In the genomic region with DNA sequence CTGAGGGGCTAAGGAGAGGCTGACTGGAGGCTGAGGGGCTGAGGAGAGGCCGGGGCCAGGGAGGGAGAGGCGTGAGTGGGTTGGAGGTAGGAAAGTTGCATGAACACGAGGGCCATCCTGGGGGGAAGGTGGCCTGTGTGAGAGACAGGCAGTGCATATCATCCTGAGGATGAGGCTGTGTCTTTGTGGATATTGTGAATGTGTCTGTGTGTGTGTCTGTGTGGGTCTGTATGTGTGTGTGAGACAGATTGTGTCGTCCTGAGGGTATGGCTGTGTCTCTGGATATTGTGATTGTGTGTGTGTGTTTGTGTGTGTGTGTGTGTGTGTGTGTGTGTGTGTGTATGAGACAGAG, we compare ENCODE assay signal across 8 cellular contexts. TPM values are rescaled to one million over a fixed set of nuclear protein-coding genes. Genes with fewer than 3 reads are reported as not detected.
A peak's percentile ranks its signal among the peaks of the same experiment; 100 is the strongest.
DNase-seq lines count a peak whose midpoint lies in the region; ATAC-seq and TF ChIP-seq lines count a peak whose summit lies in the region.

No MANE protein-coding gene starts in this region.

- no peaks in the 10 kb centered on the region; the same call in none of the 2 replicates for H3K9me3 ChIP-seq in HEK293 (ENCODE audit: control insufficient read depth, insufficient read depth, low read depth, low read length)
- H3K9me3 ChIP-seq in iPS DF 6.9 (ENCODE audit: control insufficient read depth, insufficient read depth, low read length) = no peaks in the 10 kb centered on the region; the same call in 1 of the 2 replicates

- intact Hi-C loops in activated B cell treated with CpG ODN at 0.5 μM for 24 hours (cut with micrococcal nuclease) = loop anchor here (1.0 to 2.0 kb wide), 6 partner anchors 28 to 203 kb away; partner anchors contain the start of genes ZFP28, ZNF470, ZNF582 and ZNF835

- peak overlapping the region; percentile 96 for H3K4me3 Mint-ChIP-seq in activated B cell treated with CpG ODN at 0.5 μM for 24 hours
- peak overlapping the region; percentile 86 to 96 for H3K4me3 Mint-ChIP-seq in stimulated activated naive B cell treated with anti-CD40 and anti-IgM and Interleukin-4, amounts not matched to agents 10 μg/mL and 1 μg/mL and 100 μg/mL, for 72 hours

- CTCF ChIA-PET in HEK293 (lab: Yijun Ruan, JAX) (interaction anchor here (0.7 kb wide), 2 partner anchors 15 to 1501 kb away, joined by 3 to 4 read pairs; no protein-coding TSS in a partner anchor), activated B cell treated with CpG ODN at 0.5 μM for 24 hours (lab: Charles Lee) (no interaction called here)

- H3K27ac ChIP-seq in ACC112 (ENCODE audit: low read depth, low read length) = no peak overlapping the region
- H3K27ac ChIP-seq in HEK293 (ENCODE audit: extremely low read depth, low read depth, low read length) = peak overlapping the region; percentile 83; the same call in 1 of the 2 replicates
- H3K27ac ChIP-seq in iPS DF 6.9 (ENCODE audit: low read length) = no peak overlapping the region

- peak overlapping the region; percentile 81 for H3K27ac Mint-ChIP-seq in activated B cell treated with CpG ODN at 0.5 μM for 24 hours
- peak overlapping the region; percentile 85 for H3K27ac Mint-ChIP-seq in stimulated activated naive B cell treated with anti-CD40 and anti-IgM and Interleukin-4, amounts not matched to agents 10 μg/mL and 1 μg/mL and 100 μg/mL, for 72 hours

- POLR2A ChIA-PET in HEK293 (lab: Yijun Ruan, JAX) = interaction anchor here (0.7 to 1.5 kb wide), 7 partner anchors 21 to 1979 kb away, joined by 3 to 11 read pairs (median 5); partner anchors contain the start of gene ZFP28
- POLR2A ChIA-PET in activated B cell treated with CpG ODN at 0.5 μM for 24 hours (lab: Charles Lee) = interaction anchor here (0.6 to 1.3 kb wide), 6 partner anchors 82 to 369 kb away, joined by 3 to 17 read pairs (median 4); partner anchors contain the start of genes ZNF582 and ZNF583

- peaks cover 13% of the 10 kb centered on the region for H3K9me3 Mint-ChIP-seq in activated B cell treated with CpG ODN at 0.5 μM for 24 hours
- peaks cover 10 to 20% of the 10 kb centered on the region in 2 donors for H3K9me3 Mint-ChIP-seq in stimulated activated naive B cell treated with anti-CD40 and anti-IgM and Interleukin-4, amounts not matched to agents 10 μg/mL and 1 μg/mL and 100 μg/mL, for 72 hours

- peaks cover 24% of the 10 kb centered on the region for H3K79me2 ChIP-seq in ACC112 (ENCODE audit: control insufficient read depth, insufficient read depth, low read length, unreplicated experiment)

- peaks cover 19% of the 10 kb centered on the region for H3K36me3 Mint-ChIP-seq in activated B cell treated with CpG ODN at 0.5 μM for 24 hours (ENCODE audit: low read depth)
- peaks cover 9 to 27% of the 10 kb centered on the region in 2 donors for H3K36me3 Mint-ChIP-seq in stimulated activated naive B cell treated with anti-CD40 and anti-IgM and Interleukin-4, amounts not matched to agents 10 μg/mL and 1 μg/mL and 100 μg/mL, for 72 hours

- peak overlapping the region; percentile 21 for H2AFZ ChIP-seq in ACC112 (ENCODE audit: low read length, unreplicated experiment)

- peak; percentile 29 for ATAC-seq in activated B cell treated with CpG ODN at 0.5 μM for 24 hours (ENCODE audit: low read depth)
- peak; percentile 44 to 54 for ATAC-seq in stimulated activated naive B cell treated with anti-CD40 and anti-IgM and Interleukin-4, amounts not matched to agents 10 μg/mL and 1 μg/mL and 100 μg/mL, for 72 hours (replicated peaks)
- no peak for ATAC-seq in GM18858 (IDR thresholded peaks at IDR 0.05; ENCODE audit: unreplicated experiment)

- H3K4me3 ChIP-seq in ACC112 (ENCODE audit: low read depth, low read length) = peak overlapping the region; percentile 89
- peak overlapping the region; percentile 78 for H3K4me3 ChIP-seq in HEK293 (ENCODE audit: low read depth, low read length)
- peak overlapping the region; percentile 95 for H3K4me3 ChIP-seq in iPS DF 6.9 (ENCODE audit: low read length)

- H3K4me1 Mint-ChIP-seq in activated B cell treated with CpG ODN at 0.5 μM for 24 hours = peaks cover 13% of the 10 kb centered on the region
- H3K4me1 Mint-ChIP-seq in stimulated activated naive B cell treated with anti-CD40 and anti-IgM and Interleukin-4, amounts not matched to agents 10 μg/mL and 1 μg/mL and 100 μg/mL, for 72 hours = peaks cover 20 to 33% of the 10 kb centered on the region in 2 donors

- H3K36me3 ChIP-seq in ACC112 (ENCODE audit: insufficient read depth, low read length) (0 out of 2 replicates have a peak, but pooled peaks cover 5% of the 10 kb centered on the region), HEK293 (ENCODE audit: control insufficient read depth in 2 of 2, insufficient read depth in 1 of 2, low read length in 2 of 2) (peaks cover 3 to 23% of the 10 kb centered on the region in 2 experiments; a peak in 1 of 3 replicates), iPS DF 6.9 (ENCODE audit: control insufficient read depth, insufficient read depth, low read length) (no peaks in the 10 kb centered on the region)

- no peaks in the 10 kb centered on the region for H3K27me3 Mint-ChIP-seq in activated B cell treated with CpG ODN at 0.5 μM for 24 hours
- H3K27me3 Mint-ChIP-seq in stimulated activated naive B cell treated with anti-CD40 and anti-IgM and Interleukin-4, amounts not matched to agents 10 μg/mL and 1 μg/mL and 100 μg/mL, for 72 hours = peaks cover 3 to 4% of the 10 kb centered on the region in 2 donors

- TF ChIP-seq CTCF in HEK293 (tag by site-specific recombination; IDR thresholded peaks at IDR 0.05) (no peak), activated B cell treated with CpG ODN at 0.5 μM for 24 hours (IDR thresholded peaks at IDR 0.05) (no peak)

- no peak for DNase-seq in activated B cell treated with CpG ODN at 0.5 μM for 24 hours
- no peak for DNase-seq in iPS DF 6.9 (ENCODE audit: low read depth, low spot score)
- no peak for DNase-seq in stimulated activated naive B cell treated with anti-CD40 and anti-IgM and Interleukin-4, amounts not matched to agents 10 μg/mL and 1 μg/mL and 100 μg/mL, for 72 hours
- no peak for DNase-seq in glomerular visceral epithelial cell (ENCODE audit: extremely low spot score)
- no peak for DNase-seq in NCI-H1092 (lab: John Stamatoyannopoulos, UW)

- H3K27me3 ChIP-seq in ACC112 (ENCODE audit: insufficient read depth, low read length) = no peaks in the 10 kb centered on the region
- no peaks in the 10 kb centered on the region for H3K27me3 ChIP-seq in iPS DF 6.9 (ENCODE audit: control insufficient read depth, insufficient read depth, low read length)

- H3K4me1 ChIP-seq in ACC112 (ENCODE audit: control insufficient read depth, insufficient read depth, low read length, unreplicated experiment) = no peaks in the 10 kb centered on the region
- H3K4me1 ChIP-seq in HEK293 (ENCODE audit: control insufficient read depth, insufficient read depth, low read length) = no peaks in the 10 kb centered on the region
- peaks cover 3% of the 10 kb centered on the region for H3K4me1 ChIP-seq in iPS DF 6.9 (ENCODE audit: control insufficient read depth, insufficient read depth, low read length)

- no CpG with 5 or more reads among the region's 4 CpGs for WGBS in iPS DF 6.9 (ENCODE audit: insufficient coverage, insufficient read length)

TF ChIP-seq in HEK293, 187 proteins besides CTCF, POLR2A, EP300 and RAD21 (continues in another document):
- 0 out of 2 replicates have a peak, but pooled peaks have one; percentile 60 for TF ChIP-seq BCL11B (tag by site-specific recombination; IDR thresholded peaks at IDR 0.05; ENCODE audit: low read depth)
- TF ChIP-seq ZNF623 (tag by site-specific recombination; IDR thresholded peaks at IDR 0.05) = no peak
- TF ChIP-seq ZBTB8A (tag by site-specific recombination; IDR thresholded peaks at IDR 0.05) = peak; percentile 27; the same call in 1 of the 2 replicates
- TF ChIP-seq KLF10 (tag by site-specific recombination; IDR thresholded peaks at IDR 0.05) = no peak
- no peak for TF ChIP-seq SCRT2 (tag by site-specific recombination; IDR thresholded peaks at IDR 0.05)
- TF ChIP-seq, protein P1, sequence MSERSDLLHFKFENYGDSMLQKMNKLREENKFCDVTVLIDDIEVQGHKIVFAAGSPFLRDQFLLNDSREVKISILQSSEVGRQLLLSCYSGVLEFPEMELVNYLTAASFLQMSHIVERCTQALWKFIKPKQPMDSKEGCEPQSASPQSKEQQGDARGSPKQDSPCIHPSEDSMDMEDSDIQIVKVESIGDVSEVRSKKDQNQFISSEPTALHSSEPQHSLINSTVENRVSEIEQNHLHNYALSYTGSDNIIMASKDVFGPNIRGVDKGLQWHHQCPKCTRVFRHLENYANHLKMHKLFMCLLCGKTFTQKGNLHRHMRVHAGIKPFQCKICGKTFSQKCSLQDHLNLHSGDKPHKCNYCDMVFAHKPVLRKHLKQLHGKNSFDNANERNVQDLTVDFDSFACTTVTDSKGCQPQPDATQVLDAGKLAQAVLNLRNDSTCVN (tag by site-specific recombination; optimal IDR thresholded peaks at IDR 0.05) = peak; percentile 49
- TF ChIP-seq ZNF776 (tag by site-specific recombination; IDR thresholded peaks at IDR 0.05; ENCODE audit: borderline replicate concordance) = 0 out of 2 replicates have a peak, but pooled peaks have one; percentile 35
- 0 out of 2 replicates have a peak, but pooled peaks have one; percentile 8 for TF ChIP-seq SP7 (tag by site-specific recombination; IDR thresholded peaks at IDR 0.05)
- TF ChIP-seq OSR2 (tag by site-specific recombination; IDR thresholded peaks at IDR 0.05) = no peak
- TF ChIP-seq ZNF146 (tag by site-specific recombination; IDR thresholded peaks at IDR 0.05) = no peak
- TF ChIP-seq ZFP3 (tag by site-specific recombination; IDR thresholded peaks at IDR 0.05; ENCODE audit: low read depth) = no peak
- 0 out of 2 replicates have a peak, but pooled peaks have one; percentile 68 for TF ChIP-seq ZNF792 (tag by site-specific recombination; IDR thresholded peaks at IDR 0.05)
- no peak for TF ChIP-seq ZNF843 (tag by site-specific recombination; IDR thresholded peaks at IDR 0.05)
- TF ChIP-seq REPIN1 (tag by site-specific recombination; IDR thresholded peaks at IDR 0.05; ENCODE audit: low read depth) = 0 out of 2 replicates have a peak, but pooled peaks have one; percentile 61
- TF ChIP-seq TRIM28 (IDR thresholded peaks at IDR 0.05; ENCODE audit: borderline replicate concordance, low read length) = no peak
- TF ChIP-seq ZSCAN16 (tag by site-specific recombination; IDR thresholded peaks at IDR 0.05) = peak; percentile 42; the same call in 1 of the 2 replicates
- no peak for TF ChIP-seq MYNN (tag by site-specific recombination; IDR thresholded peaks at IDR 0.05; ENCODE audit: borderline replicate concordance)
- TF ChIP-seq ZNF707 (tag by site-specific recombination; IDR thresholded peaks at IDR 0.05) = no peak
- TF ChIP-seq ZNF214 (tag by site-specific recombination; IDR thresholded peaks at IDR 0.05; ENCODE audit: borderline replicate concordance) = no peak

RNA-seq across cellular contexts. Expression of gene ZNF71, which starts 0.4 kb away (rescaled TPM):
- total RNA-seq in activated B cell treated with CpG ODN at 0.5 μM for 24 hours = 6.3 and 6.7 TPM in 2 replicates

RNA-seq across cellular contexts. Expression of gene ZNF470, which starts 28.3 kb away (rescaled TPM):
- total RNA-seq in activated B cell treated with CpG ODN at 0.5 μM for 24 hours = 5.9 and 6.4 TPM in 2 replicates

RNA-seq across cellular contexts. Expression of gene SMIM17, which starts 47.4 kb away (rescaled TPM):
- not detected in 2 replicates for total RNA-seq in activated B cell treated with CpG ODN at 0.5 μM for 24 hours

RNA-seq across cellular contexts. Expression of gene ZFP28, which starts 56.8 kb away (rescaled TPM):
- total RNA-seq in activated B cell treated with CpG ODN at 0.5 μM for 24 hours = 6.2 and 6.5 TPM in 2 replicates
